Comparison of ENCODE assay signal across 9 cellular contexts in genomic region chr19:51440846-51441409, GRCh38. TPM values are rescaled to one million over a fixed set of nuclear protein-coding genes. Genes with fewer than 3 reads are reported as not detected.
DNase-seq lines count a peak whose midpoint lies in the region; ATAC-seq, FAIRE-seq and TF ChIP-seq lines count a peak whose summit lies in the region.
"Had no signal": no experiment of that assay in that cellular context is flagged by ENCODE, and none has a peak within 500 bp of the region (broad histone marks: within the 10 kb centered on the region; RNA-seq: fewer than 3 reads in every experiment).

No MANE protein-coding gene starts in this region.

- TF ChIP-seq CTCF in neutrophil (IDR thresholded peaks at IDR 0.05) (no peak), hepatocyte (IDR thresholded peaks at IDR 0.05; ENCODE audit: poor library complexity) (no peak)

- no peaks in the 10 kb centered on the region for H4K20me1 ChIP-seq in hepatocyte (ENCODE audit: insufficient read depth, poor library complexity, severe bottlenecking)

- no peaks in the 10 kb centered on the region for H3K9me3 ChIP-seq in neutrophil
- H3K9me3 ChIP-seq in hepatocyte (ENCODE audit: low read depth): no peaks in the 10 kb centered on the region

- H3K4me3 ChIP-seq in neutrophil (ENCODE audit: low read depth in 1 of 2, low read length in 1 of 2): peak overlapping the region in 1 of 2 experiments; percentile 4
- no peak overlapping the region for H3K4me3 ChIP-seq in hepatocyte

- H3K36me3 Mint-ChIP-seq in activated T-cell treated with anti-CD3 and anti-CD28 coated beads, Interleukin-2, amount 50 U/mL, for 4 hours (ENCODE audit: insufficient read depth): no peaks in the 10 kb centered on the region

- H3K27me3 ChIP-seq in neutrophil: peaks cover 19% of the 10 kb centered on the region
- no peaks in the 10 kb centered on the region for H3K27me3 ChIP-seq in hepatocyte

- H3K4me1 ChIP-seq in neutrophil (ENCODE audit: control insufficient read depth in 1 of 2, insufficient read depth in 1 of 2, low read depth in 1 of 2, low read length in 1 of 2) (peaks cover 20 to 25% of the 10 kb centered on the region in 2 experiments), hepatocyte (ENCODE audit: insufficient read depth) (no peaks in the 10 kb centered on the region)

- no peaks in the 10 kb centered on the region for H3K9me3 Mint-ChIP-seq in activated T-cell treated with anti-CD3 and anti-CD28 coated beads, Interleukin-2, amount 50 U/mL, for 4 hours

- H3K9me2 ChIP-seq in hepatocyte (replicated peaks; ENCODE audit: insufficient read depth): no peaks in the 10 kb centered on the region

- H3K79me2 ChIP-seq in hepatocyte: no peaks in the 10 kb centered on the region

- H3K4me1 Mint-ChIP-seq in activated T-cell treated with anti-CD3 and anti-CD28 coated beads, Interleukin-2, amount 50 U/mL, for 4 hours (ENCODE audit: low read depth): peaks cover 56% of the 10 kb centered on the region

- 58% methylated on average over 11 of the region's 11 CpGs for WGBS in hepatocyte (ENCODE audit: low lambda C conversion rate, missing lambda C conversion rate)

- no peak for TF ChIP-seq POLR2A in GM12892 (IDR thresholded peaks at IDR 0.05; ENCODE audit: low read depth, low read length)

- no peak for FAIRE-seq in GM12892 (lab: Jason Lieb, UNC)

- H3K27me3 Mint-ChIP-seq in activated T-cell treated with anti-CD3 and anti-CD28 coated beads, Interleukin-2, amount 50 U/mL, for 4 hours (ENCODE audit: low read depth): no peaks in the 10 kb centered on the region

- no peak overlapping the region for H3K4me2 ChIP-seq in hepatocyte

- H3K27ac ChIP-seq in neutrophil (peak overlapping the region; percentile 10), hepatocyte (no peak overlapping the region)

- H3K36me3 ChIP-seq in neutrophil (no peaks in the 10 kb centered on the region), hepatocyte (replicated peaks; ENCODE audit: insufficient read depth, low read depth) (no peaks in the 10 kb centered on the region)

- no peak overlapping the region for H2AFZ ChIP-seq in hepatocyte

- peak; percentile 59 to 65 for ATAC-seq in activated T-cell treated with anti-CD3 and anti-CD28 coated beads, Interleukin-2, amount 50 U/mL, for 4 hours
- no peak for ATAC-seq in HG03159 (IDR thresholded peaks at IDR 0.05; ENCODE audit: unreplicated experiment)

- DNase-seq in stimulated activated naive CD4-positive, alpha-beta T cell treated with Interleukin-2 at 50 U/mL for 16 hours (lab: John Stamatoyannopoulos, UW): peak; percentile 69
- no peak for DNase-seq in stimulated activated naive CD4-positive, alpha-beta T cell (lab: John Stamatoyannopoulos, UW)
- DNase-seq in activated T-cell treated with anti-CD3 and anti-CD28 coated beads, Interleukin-2, amount 50 U/mL, for 4 hours: peak; percentile 61
- DNase-seq in effector CD4-positive, alpha-beta T cell: no peak
- DNase-seq in hepatocyte (ENCODE audit: low spot score) (no peak), GM12892 (ENCODE audit: insufficient read length) (no peak)
- DNase-seq: NCI-H1417 treated with DMSO at 0.1 percent for 48 hours had no signal

- peak overlapping the region; percentile 80 for H3K4me3 Mint-ChIP-seq in activated T-cell treated with anti-CD3 and anti-CD28 coated beads, Interleukin-2, amount 50 U/mL, for 4 hours

RNA-seq across cellular contexts. Expression of gene SIGLEC8, which starts 17.3 kb away (rescaled TPM):
- total RNA-seq in activated T-cell treated with anti-CD3 and anti-CD28 coated beads, Interleukin-2, amount 50 U/mL, for 4 hours: not detected
- total RNA-seq in hepatocyte: 0.13 and 1.2 TPM in 2 replicates
- polyA plus RNA-seq in hepatocyte: 0.28 TPM in 1 of 2 replicates, not detected in the other
- not detected for polyA plus RNA-seq in GM12892 (2012; ENCODE audit: missing spikeins)

RNA-seq across cellular contexts. Expression of gene SIGLEC10, which starts 23.5 kb away (rescaled TPM):
- under 1 TPM; 0.43 to 0.63 (median 0.53) TPM for total RNA-seq in activated T-cell treated with anti-CD3 and anti-CD28 coated beads, Interleukin-2, amount 50 U/mL, for 4 hours
- total RNA-seq in hepatocyte: 1.0 and 1.6 TPM in 2 replicates
- polyA plus RNA-seq in hepatocyte: 0.84 TPM in 1 of 2 replicates, not detected in the other
- polyA plus RNA-seq in GM12892 (2012; ENCODE audit: missing spikeins): 7.3 TPM

RNA-seq across cellular contexts. Expression of gene CEACAM18, which starts 37.4 kb away (rescaled TPM):
- not detected for total RNA-seq in activated T-cell treated with anti-CD3 and anti-CD28 coated beads, Interleukin-2, amount 50 U/mL, for 4 hours
- total RNA-seq in hepatocyte: not detected in 2 replicates
- polyA plus RNA-seq in hepatocyte: 0.19 TPM in 1 of 2 replicates, not detected in the other
- not detected for polyA plus RNA-seq in GM12892 (2012; ENCODE audit: missing spikeins)

RNA-seq across cellular contexts. Expression of gene C19orf84, which starts 50.5 kb away (rescaled TPM):
- total RNA-seq in activated T-cell treated with anti-CD3 and anti-CD28 coated beads, Interleukin-2, amount 50 U/mL, for 4 hours: not detected
- total RNA-seq in hepatocyte: 0.37 TPM in 1 of 2 replicates, not detected in the other
- polyA plus RNA-seq in hepatocyte: 0.16 TPM in 1 of 2 replicates, not detected in the other
- not detected for polyA plus RNA-seq in GM12892 (2012; ENCODE audit: missing spikeins)

RNA-seq across cellular contexts. Expression of gene LIM2, which starts 53.2 kb away (rescaled TPM):
- total RNA-seq in activated T-cell treated with anti-CD3 and anti-CD28 coated beads, Interleukin-2, amount 50 U/mL, for 4 hours: under 1 TPM in 2 of 3 donors, not detected in 1; 0.58 to 0.65 TPM
- total RNA-seq in hepatocyte: not detected in 2 replicates
- not detected in 2 replicates for polyA plus RNA-seq in hepatocyte
- polyA plus RNA-seq in GM12892 (2012; ENCODE audit: missing spikeins): not detected

Comparison
In these comparisons a context has a peak if more than half of its experiments do, and no peak if none do; other contexts are left out.
1. DNase-seq: peak in stimulated activated naive CD4-positive, alpha-beta T cell treated with Interleukin-2 at 50 U/mL for 16 hours (single experiment) and activated T-cell treated with anti-CD3 and anti-CD28 coated beads, Interleukin-2, amount 50 U/mL, for 4 hours (single experiment); none in stimulated activated naive CD4-positive, alpha-beta T cell (0 of 6), effector CD4-positive, alpha-beta T cell (single experiment), hepatocyte (single experiment) and GM12892 (single experiment).